13 cellular contexts compared by ENCODE assay signal in the genomic region with DNA sequence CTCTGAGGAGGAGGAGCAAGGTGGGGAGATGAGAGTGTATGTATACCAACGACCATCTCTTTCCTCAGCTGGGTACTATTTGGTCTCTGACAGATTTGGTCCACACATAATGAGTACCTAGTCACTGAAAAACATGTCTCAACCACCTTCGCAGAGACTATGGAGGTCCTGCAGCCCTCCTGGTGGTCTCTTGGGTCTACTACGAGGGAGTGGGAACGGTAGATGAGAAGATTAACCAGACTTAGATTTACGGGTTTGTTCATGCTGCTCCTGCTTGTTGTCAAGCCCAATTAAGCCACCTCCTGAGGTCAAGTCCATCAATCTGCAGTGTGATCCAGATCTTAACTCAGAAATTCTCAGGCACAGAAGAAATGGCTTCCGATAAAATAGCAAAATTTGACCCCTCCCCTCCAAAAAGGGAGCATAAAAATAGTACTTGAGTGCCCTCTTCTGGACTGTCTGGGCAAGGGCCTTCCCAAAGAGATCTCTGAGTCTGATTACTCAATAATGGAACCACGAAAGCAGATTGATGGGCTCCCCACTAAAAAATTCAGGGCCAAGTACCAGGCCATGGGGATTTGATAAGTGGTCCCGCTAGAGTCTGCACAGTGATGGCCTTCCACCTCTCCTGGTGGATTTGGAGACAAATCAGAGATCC. TPM values are rescaled to one million over a fixed set of nuclear protein-coding genes. Genes with fewer than 3 reads are reported as not detected.
A peak's percentile ranks its signal among the peaks of the same experiment; 100 is the strongest.
DNase-seq lines count a peak whose midpoint lies in the region; ATAC-seq, FAIRE-seq and TF ChIP-seq lines count a peak whose summit lies in the region.
"Not testable (repeated sequence)": the region's sequence is repeated elsewhere in the genome, so short reads cannot be mapped to it uniquely, and the experiment has no call there.
"Had no signal": no experiment of that assay in that cellular context is flagged by ENCODE, and none has a peak within 500 bp of the region (broad histone marks: within the 10 kb centered on the region; RNA-seq: fewer than 3 reads in every experiment).

No MANE protein-coding gene starts in this region.

- H3K79me2 ChIP-seq in HCT116 (ENCODE audit: insufficient read depth, low read length); GM12878 (ENCODE audit: control insufficient read depth, insufficient read depth, low read length): not testable (repeated sequence)

- FAIRE-seq in D721Med (lab: Jason Lieb, UNC) = peak; percentile 94
- peak; percentile 98 for FAIRE-seq in GM18507 (lab: Jason Lieb, UNC)
- peak; percentile 30 for FAIRE-seq in RCC 7860 (lab: Jason Lieb, UNC)
- FAIRE-seq in GM12878 (lab: Jason Lieb, UNC) = peak; percentile 89
- FAIRE-seq in islet of Langerhans (lab: Jason Lieb, UNC) = peak; percentile 98

- CTCF ChIA-PET in HCT116 (lab: Charles Lee); GM12878 (lab: Yijun Ruan, JAX): not testable (repeated sequence)

- TF ChIP-seq RAD21 in HCT116 (IDR thresholded peaks at IDR 0.05; ENCODE audit: low read depth); GM12878 (IDR thresholded peaks at IDR 0.05; ENCODE audit: insufficient read depth, low read depth, low read length): not testable (repeated sequence)

- intact Hi-C loops in HCT116 (cut with micrococcal nuclease); GM12878 (cut with micrococcal nuclease; ENCODE audit: unreplicated experiment); right lobe of liver (cut with DNase I): not testable (repeated sequence)

- TF ChIP-seq POLR2A in HCT116 (IDR thresholded peaks at IDR 0.05; ENCODE audit: borderline replicate concordance, extremely low read depth, insufficient read depth, insufficient read length); GM12878 (IDR thresholded peaks at IDR 0.05; ENCODE audit: low read depth, low read length); right lobe of liver (IDR thresholded peaks at IDR 0.05): not testable (repeated sequence)

- SMC1A ChIA-PET in GM12878 (lab: Charles Lee; ENCODE audit: uncharacterized antibody, unreplicated experiment) = not testable (repeated sequence)

- not testable (repeated sequence) for H4K20me1 ChIP-seq in HCT116 (ENCODE audit: insufficient read depth); GM12878 (ENCODE audit: control insufficient read depth, insufficient read depth)

- POLR2A ChIA-PET in HCT116 (lab: Charles Lee); GM12878 (lab: Charles Lee): not testable (repeated sequence)

- H3K36me3 Mint-ChIP-seq in stimulated activated naive B cell treated with anti-CD40 and anti-IgM and Interleukin-4, amounts not matched to agents 10 μg/mL and 1 μg/mL and 100 μg/mL, for 72 hours = not testable (repeated sequence)

- H3K36me3 ChIP-seq in HCT116 (ENCODE audit: control insufficient read depth in 1 of 2, insufficient read depth in 2 of 2, low read length in 2 of 2); GM12878 (ENCODE audit: control insufficient read depth in 2 of 2, insufficient read depth in 2 of 2, low read length in 1 of 2); right lobe of liver: not testable (repeated sequence)

- TF ChIP-seq CTCF in D721Med (IDR thresholded peaks at IDR 0.05; ENCODE audit: insufficient read depth, missing control alignments); HCT116 (IDR thresholded peaks at IDR 0.05 in 2 of 3, conservative IDR thresholded peaks at IDR 0.05 in 1 of 3; ENCODE audit: borderline replicate concordance in 1 of 3, insufficient read depth in 1 of 3, low read depth in 2 of 3, low read length in 2 of 3); GM12878 (IDR thresholded peaks at IDR 0.05 in 2 of 3, conservative IDR thresholded peaks at IDR 0.05 in 1 of 3; ENCODE audit: control insufficient read depth in 2 of 3, extremely low read depth in 1 of 3, insufficient read depth in 1 of 3, low read depth in 3 of 3, low read length in 3 of 3); right lobe of liver (IDR thresholded peaks at IDR 0.05): not testable (repeated sequence)

- not testable (repeated sequence) for H2AFZ ChIP-seq in HCT116 (ENCODE audit: low read depth, low read length, poor library complexity, severe bottlenecking); GM12878 (ENCODE audit: control insufficient read depth, low read depth, low read length)

- not testable (repeated sequence) for H3K4me3 ChIP-seq in HCT116 (replicated peaks in 1 of 2; ENCODE audit: low read depth in 1 of 2, low read length in 2 of 2); GM12878; right lobe of liver

- not testable (repeated sequence) for H3K9me2 ChIP-seq in HCT116 (ENCODE audit: insufficient read depth)

- H3K4me1 ChIP-seq in HCT116 (ENCODE audit: control insufficient read depth in 1 of 2, insufficient read depth in 2 of 2, low read length in 2 of 2); GM12878 (ENCODE audit: control insufficient read depth, insufficient read depth, low read length); right lobe of liver: not testable (repeated sequence)

- not testable (repeated sequence) for H3K27ac ChIP-seq in HCT116 (ENCODE audit: low read depth, low read length); GM12878 (ENCODE audit: control insufficient read depth, insufficient read depth); right lobe of liver

- not testable (repeated sequence) for H3K4me3 Mint-ChIP-seq in stimulated activated naive B cell treated with anti-CD40 and anti-IgM and Interleukin-4, amounts not matched to agents 10 μg/mL and 1 μg/mL and 100 μg/mL, for 72 hours

- H3K27me3 ChIP-seq in HCT116 (ENCODE audit: insufficient read depth, low read length); GM12878 (replicated peaks in 1 of 2; ENCODE audit: control insufficient read depth in 2 of 2, insufficient read depth in 2 of 2, low read length in 1 of 2); right lobe of liver: not testable (repeated sequence)

- in situ Hi-C loops in GM12878 (cut with MboI) = not testable (repeated sequence)

- BruUV-seq in HCT116 (replicated peaks; lab: Mats Ljungman, UMichigan); GM12878 (replicated peaks; lab: Mats Ljungman, UMichigan): not testable (repeated sequence)

- not testable (repeated sequence) for H3K9me3 ChIP-seq in HCT116 (ENCODE audit: control insufficient read depth in 1 of 2, insufficient read depth in 1 of 2, low read depth in 1 of 2, low read length in 2 of 2); GM12878 (replicated peaks; ENCODE audit: control insufficient read depth, insufficient read depth, low read length); right lobe of liver

- not testable (repeated sequence) for H3K4me1 Mint-ChIP-seq in stimulated activated naive B cell treated with anti-CD40 and anti-IgM and Interleukin-4, amounts not matched to agents 10 μg/mL and 1 μg/mL and 100 μg/mL, for 72 hours

- not testable (repeated sequence) for H3K9me3 Mint-ChIP-seq in stimulated activated naive B cell treated with anti-CD40 and anti-IgM and Interleukin-4, amounts not matched to agents 10 μg/mL and 1 μg/mL and 100 μg/mL, for 72 hours

- H3K27me3 Mint-ChIP-seq in stimulated activated naive B cell treated with anti-CD40 and anti-IgM and Interleukin-4, amounts not matched to agents 10 μg/mL and 1 μg/mL and 100 μg/mL, for 72 hours = not testable (repeated sequence)

- not testable (repeated sequence) for DNase-seq in D721Med (ENCODE audit: insufficient read length, low spot score); GM18507 (ENCODE audit: extremely low spot score, insufficient read length, low read depth); HCT116 (ENCODE audit: low read depth, low spot score); RCC 7860 (ENCODE audit: low spot score); GM12878 (ENCODE audit: low read depth, low spot score); right lobe of liver; stimulated activated naive B cell treated with anti-CD40 and anti-IgM and Interleukin-4, amounts not matched to agents 10 μg/mL and 1 μg/mL and 100 μg/mL, for 72 hours

- no CpG with 5 or more reads among the region's 8 CpGs for WGBS in GM12878 (ENCODE audit: insufficient coverage, insufficient replicate concordance, low lambda C conversion rate, missing lambda C conversion rate)
- no CpG with 5 or more reads among the region's 8 CpGs for WGBS in right lobe of liver (ENCODE audit: insufficient coverage, low coverage, low lambda C conversion rate, missing lambda C conversion rate)

- ATAC-seq in HCT116 (peak; percentile 70), GM12878 (peak; percentile 79), right lobe of liver (peak; percentile 36 to 61 (median 50))
- peak; percentile 36 to 56 for ATAC-seq in stimulated activated naive B cell treated with anti-CD40 and anti-IgM and Interleukin-4, amounts not matched to agents 10 μg/mL and 1 μg/mL and 100 μg/mL, for 72 hours (replicated peaks)

- TF ChIP-seq EP300 in GM12878 (IDR thresholded peaks at IDR 0.05; ENCODE audit: borderline replicate concordance in 1 of 2, control insufficient read depth in 1 of 2, low read depth in 2 of 2, low read length in 2 of 2) = not testable (repeated sequence)

- RAD21 ChIA-PET in HCT116 (lab: Charles Lee; ENCODE audit: low non-redundant PET in 1 of 2, low total read pairs in 2 of 2, uncharacterized antibody in 2 of 2, unreplicated experiment in 2 of 2); GM12878 (lab: Charles Lee; ENCODE audit: unreplicated experiment): not testable (repeated sequence)

- H3K4me2 ChIP-seq in HCT116 (ENCODE audit: low read length); GM12878 (ENCODE audit: control insufficient read depth, insufficient read depth): not testable (repeated sequence)

- not testable (repeated sequence) for H3K9ac ChIP-seq in HCT116 (ENCODE audit: low read length); GM12878 (ENCODE audit: control insufficient read depth, insufficient read depth, low read length)

- not testable (repeated sequence) for H3K27ac Mint-ChIP-seq in stimulated activated naive B cell treated with anti-CD40 and anti-IgM and Interleukin-4, amounts not matched to agents 10 μg/mL and 1 μg/mL and 100 μg/mL, for 72 hours

RNA-seq across cellular contexts. Expression of gene RHOXF2, which starts 38.3 kb away (rescaled TPM):
- total RNA-seq in HCT116 (2021; ENCODE audit: unreplicated experiment) (0.12 TPM), GM12878 (2014; rRNA removed) (not detected in 2 replicates), GM12878 (2014; rRNA removed; fragmentation: Illumina TruSeq; extraction: Trizol) (not detected in 2 replicates), GM12878 (2021) (0.08 TPM in 1 of 2 replicates, not detected in the other), right lobe of liver (not detected)
- not detected in 2 replicates for polyA plus RNA-seq in HCT116 (2012)
- not detected in 2 replicates for total RNA-seq in GM12878 (2013; cell fraction: nucleolus; rRNA removed)
- not detected for polyA plus RNA-seq in GM12878 (2011; ENCODE audit: low read depth)
- polyA plus RNA-seq in GM12878 (2011; rRNA removed) (0.03 TPM in 1 of 2 replicates, not detected in the other), GM12878 (2014; fragmentation: Illumina TruSeq; extraction: Trizol) (not detected in 2 replicates), GM12878 (2014; fragmentation: Nextera tagmentation; extraction: Ambion mirVana) (under 1 TPM in 1 of 2 experiments, not detected in 1; 0.03 TPM), GM12878 (2014; rRNA removed) (not detected in 2 replicates), GM12878 (2016; fragmentation: Nextera tagmentation; extraction: Ambion mirVana) (not detected)
- polyA plus RNA-seq in GM12878 (2011; cell fraction: cytosol; rRNA removed) = not detected in 2 replicates
- not detected in 2 replicates for polyA plus RNA-seq in GM12878 (2011; cell fraction: nucleus; rRNA removed)
- not detected in 2 replicates for polyA plus RNA-seq in GM12878 (2012)
- not detected in 2 replicates for polyA minus RNA-seq in GM12878 (2011; rRNA and poly(A)+ RNA removed)
- not detected in 2 replicates for polyA minus RNA-seq in GM12878 (2011; cell fraction: cytosol; rRNA and poly(A)+ RNA removed)
- not detected in 2 replicates for polyA minus RNA-seq in GM12878 (2011; cell fraction: nucleus; rRNA and poly(A)+ RNA removed)
- total RNA-seq: A172; CD4-positive, alpha-beta T cell; Right ventricle myocardium inferior; RPMI7951; SJCRH30 had no signal

RNA-seq across cellular contexts. Expression of gene ZBTB33, which starts 53.9 kb away (rescaled TPM):
- total RNA-seq in HCT116 (2021; ENCODE audit: unreplicated experiment) (12.3 TPM), GM12878 (2014; rRNA removed) (14.1 and 17.7 TPM in 2 replicates), GM12878 (2014; rRNA removed; fragmentation: Illumina TruSeq; extraction: Trizol) (25.6 and 26.3 TPM in 2 replicates), GM12878 (2021) (17.1 and 18.3 TPM in 2 replicates), right lobe of liver (10 to 100 TPM in 5 of 6 experiments, 1 to 10 TPM in 1; 9.9 to 21.0 (median 15.7) TPM)
- 4.6 and 4.9 TPM in 2 replicates for polyA plus RNA-seq in HCT116 (2012)
- 28.0 and 28.4 TPM in 2 replicates for total RNA-seq in GM12878 (2013; cell fraction: nucleolus; rRNA removed)
- polyA plus RNA-seq in GM12878 (2011; ENCODE audit: low read depth) = 5.0 TPM
- polyA plus RNA-seq in GM12878 (2011; rRNA removed) (19.6 and 31.4 TPM in 2 replicates), GM12878 (2014; fragmentation: Illumina TruSeq; extraction: Trizol) (23.3 and 29.3 TPM in 2 replicates), GM12878 (2014; fragmentation: Nextera tagmentation; extraction: Ambion mirVana) (1 to 10 TPM; 5.2 to 5.4 TPM), GM12878 (2014; rRNA removed) (9.3 and 11.3 TPM in 2 replicates), GM12878 (2016; fragmentation: Nextera tagmentation; extraction: Ambion mirVana) (10 to 100 TPM; 21.3 to 23.6 TPM)
- polyA plus RNA-seq in GM12878 (2011; cell fraction: cytosol; rRNA removed) = 7.1 and 9.1 TPM in 2 replicates
- 12.2 and 14.4 TPM in 2 replicates for polyA plus RNA-seq in GM12878 (2011; cell fraction: nucleus; rRNA removed)
- 10.1 and 12.4 TPM in 2 replicates for polyA plus RNA-seq in GM12878 (2012)
- polyA minus RNA-seq in GM12878 (2011; rRNA and poly(A)+ RNA removed) = 20.7 and 40.7 TPM in 2 replicates
- 10.4 and 12.5 TPM in 2 replicates for polyA minus RNA-seq in GM12878 (2011; cell fraction: cytosol; rRNA and poly(A)+ RNA removed)
- 10.9 and 11.7 TPM in 2 replicates for polyA minus RNA-seq in GM12878 (2011; cell fraction: nucleus; rRNA and poly(A)+ RNA removed)
